19 cellular contexts compared by ENCODE assay signal in genomic region chr7:125561006-125561405, GRCh38.
DNase-seq lines count a peak whose midpoint lies in the region; ATAC-seq, FAIRE-seq and TF ChIP-seq lines count a peak whose summit lies in the region.
"Had no signal": no experiment of that assay in that cellular context is flagged by ENCODE, and none has a peak within 500 bp of the region (broad histone marks: within the 10 kb centered on the region; RNA-seq: fewer than 3 reads in every experiment).

No MANE protein-coding gene starts in this region.

- H3K27ac ChIP-seq in SK-N-SH (ENCODE audit: low read depth in 2 of 2, low read length in 1 of 2) (no peak overlapping the region), GM23338 (ENCODE audit: low read depth) (no peak overlapping the region), PC-9 (no peak overlapping the region), kidney (ENCODE audit: low read depth in 2 of 2, low read length in 2 of 2) (no peak overlapping the region)
- H3K27ac ChIP-seq in CD8-positive, alpha-beta T cell (ENCODE audit: low read depth, low read length): no peak overlapping the region
- H3K27ac ChIP-seq: SK-N-MC had no signal

- H3K36me3 Mint-ChIP-seq in GM23338 (ENCODE audit: low read depth): no peaks in the 10 kb centered on the region
- H3K36me3 Mint-ChIP-seq in CD8-positive, alpha-beta T cell: no peaks in the 10 kb centered on the region

- H2AFZ ChIP-seq in SK-N-SH (ENCODE audit: low read depth): peak overlapping the region; percentile 43; the same call in 1 of the 2 replicates
- H2AFZ ChIP-seq in GM23338: peak overlapping the region; percentile 38; the same call in 1 of the 2 replicates
- peak overlapping the region; percentile 71 for H2AFZ ChIP-seq in PC-9

- H3K9me3 Mint-ChIP-seq in GM23338: no peaks in the 10 kb centered on the region
- H3K9me3 Mint-ChIP-seq in CD8-positive, alpha-beta T cell: peaks cover 4% of the 10 kb centered on the region

- H3K27ac Mint-ChIP-seq in GM23338: no peak overlapping the region; the same call in 1 of the 2 replicates
- H3K27ac Mint-ChIP-seq in CD8-positive, alpha-beta T cell: no peak overlapping the region

- TF ChIP-seq RAD21 in SK-N-SH (IDR thresholded peaks at IDR 0.05; ENCODE audit: low read length): no peak

- H3K27me3 Mint-ChIP-seq in GM23338 (ENCODE audit: insufficient read depth, low read depth, poor library complexity): no peaks in the 10 kb centered on the region
- no peaks in the 10 kb centered on the region for H3K27me3 Mint-ChIP-seq in CD8-positive, alpha-beta T cell (ENCODE audit: low read depth)

- H3K79me2 ChIP-seq in SK-N-SH (ENCODE audit: insufficient read depth) (no peaks in the 10 kb centered on the region), GM23338 (replicated peaks; ENCODE audit: insufficient read depth) (no peaks in the 10 kb centered on the region), PC-9 (ENCODE audit: low read depth) (no peaks in the 10 kb centered on the region)

- TF ChIP-seq CTCF in SK-N-SH (IDR thresholded peaks at IDR 0.05): no peak
- no peak for TF ChIP-seq CTCF in GM23338 (conservative IDR thresholded peaks at IDR 0.05; ENCODE audit: low read depth in 2 of 2)
- no peak for TF ChIP-seq CTCF in PC-9 (conservative IDR thresholded peaks at IDR 0.05)
- no peak for TF ChIP-seq CTCF in kidney (IDR thresholded peaks at IDR 0.05; ENCODE audit: borderline replicate concordance, extremely low read depth, insufficient read depth)
- no peak for TF ChIP-seq CTCF in CD8-positive, alpha-beta T cell (IDR thresholded peaks at IDR 0.05)
- no peak for TF ChIP-seq CTCF in GM20000 (IDR thresholded peaks at IDR 0.05; ENCODE audit: extremely low read depth, missing control alignments)

- POLR2A ChIA-PET in SK-N-SH (lab: Yijun Ruan, JAX): no interaction called here
- POLR2A ChIA-PET in PC-9 (lab: Charles Lee; ENCODE audit: unreplicated experiment): no interaction called here
- POLR2A ChIA-PET in CD8-positive, alpha-beta T cell (lab: Charles Lee): no interaction called here

- H3K4me1 ChIP-seq in SK-N-SH (ENCODE audit: control insufficient read depth in 1 of 2, insufficient read depth in 2 of 2, low read depth in 1 of 2, low read length in 1 of 2) (no peaks in the 10 kb centered on the region), GM23338 (ENCODE audit: insufficient read depth) (no peaks in the 10 kb centered on the region), PC-9 (replicated peaks; ENCODE audit: insufficient read depth) (no peaks in the 10 kb centered on the region), kidney (ENCODE audit: control insufficient read depth in 1 of 2, insufficient read depth in 1 of 2, low read depth in 1 of 2, low read length in 2 of 2) (no peaks in the 10 kb centered on the region)
- no peaks in the 10 kb centered on the region for H3K4me1 ChIP-seq in CD8-positive, alpha-beta T cell (ENCODE audit: insufficient read depth, low read length)

- H3K9me3 ChIP-seq in SK-N-SH (no peaks in the 10 kb centered on the region), PC-9 (ENCODE audit: insufficient read depth, low read depth) (no peaks in the 10 kb centered on the region), kidney (ENCODE audit: control insufficient read depth in 1 of 2, low read length in 2 of 2) (no peaks in the 10 kb centered on the region)
- no peaks in the 10 kb centered on the region for H3K9me3 ChIP-seq in CD8-positive, alpha-beta T cell (ENCODE audit: low read length)

- H3K27me3 ChIP-seq in SK-N-SH (ENCODE audit: insufficient read depth): no peaks in the 10 kb centered on the region
- H3K27me3 ChIP-seq in GM23338 (ENCODE audit: insufficient read depth): no peaks in the 10 kb centered on the region
- H3K27me3 ChIP-seq in PC-9 (ENCODE audit: insufficient read depth, low read depth): no peaks in the 10 kb centered on the region
- no peaks in the 10 kb centered on the region for H3K27me3 ChIP-seq in CD8-positive, alpha-beta T cell (ENCODE audit: insufficient read depth, low read length)

- TF ChIP-seq EP300 in SK-N-SH (IDR thresholded peaks at IDR 0.05; ENCODE audit: borderline replicate concordance in 1 of 2, low read depth in 1 of 2, low read length in 1 of 2): no peak

- intact Hi-C loops in PC-9 (cut with micrococcal nuclease; ENCODE audit: unreplicated experiment): no loop called here
- intact Hi-C loops in kidney (cut with DNase I): no loop called here
- intact Hi-C loops in CD8-positive, alpha-beta T cell (cut with DNase I, micrococcal nuclease): no loop called here

- ATAC-seq in SK-N-SH treated with all-trans-retinoic acid at 6 μM for 48 hours (no peak), GM23338 (no peak), HG02642 (IDR thresholded peaks at IDR 0.05; ENCODE audit: poor library complexity, unreplicated experiment) (no peak)
- ATAC-seq in CD8-positive, alpha-beta T cell: no peak
- ATAC-seq: left colon had no signal

- H3K9ac ChIP-seq in SK-N-SH: no peak overlapping the region
- no peak overlapping the region for H3K9ac ChIP-seq in kidney (ENCODE audit: low read length in 2 of 2)

- no peak overlapping the region for H3K4me2 ChIP-seq in SK-N-SH
- no peak overlapping the region for H3K4me2 ChIP-seq in GM23338
- H3K4me2 ChIP-seq in PC-9: peak overlapping the region; percentile 44; the same call in 1 of the 2 replicates
- H3K4me2 ChIP-seq: smooth muscle cell had no signal

- BruUV-seq in PC-9 (replicated peaks; lab: Mats Ljungman, UMichigan): no TSS peak

- CTCF ChIA-PET in SK-N-SH (lab: Yijun Ruan, JAX) (interaction anchor here (1.1 kb wide), 1 partner anchor 10 kb away, joined by 3 read pairs; no protein-coding TSS in a partner anchor), PC-9 (lab: Charles Lee) (no interaction called here)
- CTCF ChIA-PET in CD8-positive, alpha-beta T cell (lab: Charles Lee): no interaction called here

- H3K9me2 ChIP-seq in SK-N-SH (no peaks in the 10 kb centered on the region), GM23338 (ENCODE audit: insufficient read depth) (no peaks in the 10 kb centered on the region), PC-9 (ENCODE audit: insufficient read depth) (no peaks in the 10 kb centered on the region)

- 30% methylated on average over 3 of the region's 3 CpGs for WGBS in SK-N-SH (ENCODE audit: low lambda C conversion rate)

- no peak overlapping the region for H3K4me3 Mint-ChIP-seq in GM23338
- no peak overlapping the region for H3K4me3 Mint-ChIP-seq in CD8-positive, alpha-beta T cell

- H3F3A ChIP-seq in SK-N-SH (replicated peaks; ENCODE audit: insufficient read depth) (no peaks in the 10 kb centered on the region), GM23338 (replicated peaks; ENCODE audit: low read depth) (no peaks in the 10 kb centered on the region), PC-9 (ENCODE audit: insufficient read depth, low read depth) (no peaks in the 10 kb centered on the region)

- no peak for FAIRE-seq in kidney (lab: Jason Lieb, UNC)

- no peak overlapping the region for H3K4me3 ChIP-seq in SK-N-SH (ENCODE audit: low read depth in 2 of 2, low read length in 1 of 2)
- no peak overlapping the region for H3K4me3 ChIP-seq in GM23338
- H3K4me3 ChIP-seq in PC-9: no peak overlapping the region
- peak overlapping the region; percentile 28 to 48 for H3K4me3 ChIP-seq in kidney (ENCODE audit: low read length in 2 of 2)
- H3K4me3 ChIP-seq in CD8-positive, alpha-beta T cell (ENCODE audit: low read depth, low read length): no peak overlapping the region
- H3K4me3 ChIP-seq: SK-N-MC, smooth muscle cell had no signal

- DNase-seq in SK-N-SH: no peak
- DNase-seq in GM23338 (ENCODE audit: low spot score): no peak
- no peak for DNase-seq in PC-9
- no peak for DNase-seq in kidney
- DNase-seq in CD8-positive, alpha-beta T cell: no peak
- DNase-seq in GM20000 (ENCODE audit: low spot score): no peak
- DNase-seq: activated CD4-positive, alpha-beta T cell treated with anti-CD3 and anti-CD28 coated beads, Interleukin-2, amount 50 U/mL, for 1 hour; activated effector memory CD4-positive, alpha-beta T cell treated with anti-CD3 and anti-CD28 coated beads, Interleukin-2, amount 50 U/mL, for 16 hours; amniotic stem cell; C1 segment of cervical spinal cord; erythroblast; left colon; NCI-H1105 treated with DMSO at 0.1 percent for 48 hours; NCI-H524 treated with DMSO at 0.1 percent for 48 hours; stimulated activated CD4-positive, alpha-beta T cell treated with anti-CD3 and anti-CD28 coated beads, Interleukin-4, amount 100 ng/mL, for 24 hours had no signal

- H4K20me1 ChIP-seq in SK-N-SH (ENCODE audit: insufficient read depth) (no peaks in the 10 kb centered on the region), GM23338 (replicated peaks; ENCODE audit: insufficient read depth) (no peaks in the 10 kb centered on the region), PC-9 (ENCODE audit: insufficient read depth) (no peaks in the 10 kb centered on the region)

- H3K36me3 ChIP-seq in SK-N-SH (replicated peaks in 1 of 2; ENCODE audit: control insufficient read depth in 1 of 2, insufficient read depth in 2 of 2, low read length in 1 of 2) (no peaks in the 10 kb centered on the region), GM23338 (ENCODE audit: insufficient read depth) (no peaks in the 10 kb centered on the region), PC-9 (ENCODE audit: low read depth) (no peaks in the 10 kb centered on the region), kidney (ENCODE audit: control insufficient read depth in 1 of 2, insufficient read depth in 2 of 2, low read length in 2 of 2) (no peaks in the 10 kb centered on the region)
- H3K36me3 ChIP-seq in CD8-positive, alpha-beta T cell (ENCODE audit: insufficient read depth, low read length): no peaks in the 10 kb centered on the region

- no peaks in the 10 kb centered on the region; the same call in 1 of the 3 replicates for H3K4me1 Mint-ChIP-seq in GM23338
- H3K4me1 Mint-ChIP-seq in CD8-positive, alpha-beta T cell (ENCODE audit: low read depth): no peaks in the 10 kb centered on the region

TF ChIP-seq in SK-N-SH, 30 proteins besides CTCF, POLR2A, EP300 and RAD21 (continues in another document):
- no peak for TF ChIP-seq NRF1 (IDR thresholded peaks at IDR 0.05; ENCODE audit: low read depth, low read length)
- no peak for TF ChIP-seq SIN3A (IDR thresholded peaks at IDR 0.05; ENCODE audit: borderline replicate concordance, low read depth, low read length)
- TF ChIP-seq MXI1 (IDR thresholded peaks at IDR 0.05; ENCODE audit: low read depth, low read length): no peak
- no peak for TF ChIP-seq TAF1 (IDR thresholded peaks at IDR 0.05; ENCODE audit: borderline replicate concordance, low read depth, low read length)

TF ChIP-seq in SK-N-SH treated with all-trans-retinoic acid at 6 μM for 48 hours, 23 proteins besides CTCF, POLR2A, EP300 and RAD21 (continues in another document):
- no peak for TF ChIP-seq RARB (CRISPR knock-in tag; IDR thresholded peaks at IDR 0.05)
- no peak for TF ChIP-seq ZNF70 (CRISPR knock-in tag; IDR thresholded peaks at IDR 0.05)

TF ChIP-seq in GM23338, 12 proteins besides CTCF, POLR2A, EP300 and RAD21 (continues in another document):
- TF ChIP-seq ZNF331 (CRISPR knock-in tag; IDR thresholded peaks at IDR 0.05; ENCODE audit: low read depth): no peak

Comparison
In these comparisons a context has a peak if more than half of its experiments do, and no peak if none do; other contexts are left out.
1. H3K4me3 ChIP-seq: peak in kidney (2 of 2); none in SK-N-SH (0 of 2), GM23338 (single experiment), PC-9 (single experiment) and CD8-positive, alpha-beta T cell (single experiment).
2. Peak in every context shown above with its lines, with median percentiles within 50 percentile points of each other: H2AFZ ChIP-seq.